Comparison of ENCODE assay signal across 21 cellular contexts in the genomic region with DNA sequence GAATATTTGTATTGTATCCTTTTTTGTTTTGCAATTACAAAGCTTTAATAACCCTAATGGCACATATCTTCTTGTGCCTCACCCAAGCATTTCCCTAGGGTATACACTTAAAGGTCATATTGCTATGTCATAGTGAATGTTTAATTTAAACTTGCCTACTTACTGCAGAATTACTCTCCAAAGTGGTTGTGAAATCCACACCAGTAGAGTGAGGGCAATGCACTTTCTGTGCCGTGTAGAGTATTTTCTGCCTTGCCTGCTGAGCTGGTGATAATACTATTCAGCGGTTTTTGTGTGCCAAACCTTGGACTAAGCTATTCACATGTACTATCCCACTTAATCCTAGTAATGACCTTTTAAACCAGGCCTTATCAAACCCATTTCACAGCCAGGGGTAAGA.
"Had no signal": no experiment of that assay in that cellular context is flagged by ENCODE, and none has a peak within 500 bp of the region (broad histone marks: within the 10 kb centered on the region; RNA-seq: fewer than 3 reads in every experiment).

No MANE protein-coding gene starts in this region.

- H3K4me3 ChIP-seq: adrenal gland, cardiac muscle cell, lower lobe of right lung, right atrium auricular region, transverse colon had no signal

- H3K27me3 ChIP-seq: adrenal gland, cardiac muscle cell, right atrium auricular region, transverse colon had no signal

- FAIRE-seq: colon, small intestine had no signal

- H3K9me3 ChIP-seq: adrenal gland, lower lobe of right lung, right atrium auricular region, transverse colon had no signal

- H3K4me1 ChIP-seq: adrenal gland, lower lobe of right lung, right atrium auricular region, transverse colon had no signal

- DNase-seq: activated B cell treated with CpG ODN at 0.5 μM for 24 hours; activated CD4-positive, alpha-beta T cell treated with anti-CD3 and anti-CD28 coated beads for 48 hours; activated CD8-positive, alpha-beta T cell treated with anti-CD3 and anti-CD28 coated beads for 36 hours; activated effector memory CD4-positive, alpha-beta T cell treated with Interleukin-2 at 50 U/mL for 16 hours; activated naive CD4-positive, alpha-beta T cell treated with anti-CD3 and anti-CD28 coated beads, Interleukin-2, amount 50 U/mL, for 16 hours; activated T-cell treated with anti-CD3 and anti-CD28 coated beads, Interleukin-2, amount 50 U/mL, for 4 hours; adrenal gland; foreskin melanocyte; head of caudate nucleus; lower lobe of right lung; nephron progenitor cell; occipital lobe; small intestine; stimulated activated CD4-positive, alpha-beta T cell treated with anti-CD3 and anti-CD28 coated beads, Interleukin-4, amount 100 ng/mL, for 24 hours; stimulated activated CD8-positive, alpha-beta memory T cell treated with anti-CD3 and anti-CD28 coated beads, Interleukin-4, amount 100 ng/mL, for 48 hours; stimulated activated naive CD4-positive, alpha-beta T cell treated with Interleukin-2 at 50 U/mL for 16 hours; substantia nigra; transverse colon had no signal

- H3K27ac ChIP-seq: adrenal gland, cardiac muscle cell, lower lobe of right lung, right atrium auricular region, transverse colon had no signal

- H3K36me3 ChIP-seq: adrenal gland, cardiac muscle cell, lower lobe of right lung, right atrium auricular region, transverse colon had no signal

- ATAC-seq: activated CD8-positive, alpha-beta T cell treated with anti-CD3 and anti-CD28 coated beads for 36 hours; activated T-cell treated with anti-CD3 and anti-CD28 coated beads, Interleukin-2, amount 50 U/mL, for 4 hours had no signal
